16 cellular contexts compared by ENCODE assay signal in genomic region chr7:51318001-51318400, GRCh38. TPM values are rescaled to one million over a fixed set of nuclear protein-coding genes. Genes with fewer than 3 reads are reported as not detected.
DNase-seq lines count a peak whose midpoint lies in the region; TF ChIP-seq lines count a peak whose summit lies in the region.
"Had no signal": no experiment of that assay in that cellular context is flagged by ENCODE, and none has a peak within 500 bp of the region (broad histone marks: within the 10 kb centered on the region; RNA-seq: fewer than 3 reads in every experiment).

No MANE protein-coding gene starts in this region.

- WGBS in thyroid gland, 2 donors, result 78 to 89% methylated on average over 9 of the region's 9 CpGs

- peaks cover 9% of the 10 kb centered on the region for H3K27me3 Mint-ChIP-seq in endothelial cell (ENCODE audit: unreplicated experiment)
- peaks cover 72% of the 10 kb centered on the region for H3K27me3 Mint-ChIP-seq in nephron progenitor cell (ENCODE audit: low read depth, poor library complexity)
- peaks cover 35% of the 10 kb centered on the region for H3K27me3 Mint-ChIP-seq in type B pancreatic cell

- H3K4me1 Mint-ChIP-seq in endothelial cell (ENCODE audit: unreplicated experiment), result no peaks in the 10 kb centered on the region
- H3K4me1 Mint-ChIP-seq in nephron progenitor cell, result peaks cover 11% of the 10 kb centered on the region
- peaks cover 16% of the 10 kb centered on the region for H3K4me1 Mint-ChIP-seq in type B pancreatic cell (ENCODE audit: unreplicated experiment)

- DNase-seq in left ventricle myocardium inferior (no peak), right atrium auricular region (ENCODE audit: low spot score) (no peak), endothelial cell (ENCODE audit: low spot score) (no peak), nephron progenitor cell (no peak), type B pancreatic cell (ENCODE audit: extremely low spot score, unreplicated experiment) (no peak), cerebellum (ENCODE audit: low spot score) (no peak), thyroid gland (no peak), NCI-H2171 (lab: John Stamatoyannopoulos, UW) (no peak)
- DNase-seq: foreskin keratinocyte; HFFc6; NCI-H187 treated with DMSO at 0.1 percent for 48 hours; stimulated activated CD8-positive, alpha-beta memory T cell treated with anti-CD3 and anti-CD28 coated beads, Interleukin-4, amount 100 ng/mL, for 48 hours had no signal

- intact Hi-C loops in left ventricle myocardium inferior (cut with micrococcal nuclease), result no loop called here
- intact Hi-C loops in thyroid gland (cut with DNase I), result no loop called here

- H3K9me3 ChIP-seq in left ventricle myocardium inferior (replicated peaks) (no peaks in the 10 kb centered on the region), right atrium auricular region (no peaks in the 10 kb centered on the region), thyroid gland (no peaks in the 10 kb centered on the region)

- H3K4me3 Mint-ChIP-seq in endothelial cell (ENCODE audit: unreplicated experiment), result peak overlapping the region; percentile 87
- H3K4me3 Mint-ChIP-seq in nephron progenitor cell, result peak overlapping the region; percentile 79
- H3K4me3 Mint-ChIP-seq in type B pancreatic cell, result peak overlapping the region; percentile 88
- H3K4me3 Mint-ChIP-seq: HFFc6 had no signal

- H3K27ac ChIP-seq in left ventricle myocardium inferior (replicated peaks), result no peak overlapping the region
- no peak overlapping the region for H3K27ac ChIP-seq in right atrium auricular region
- H3K27ac ChIP-seq in thyroid gland, result no peak overlapping the region
- H3K27ac ChIP-seq: foreskin keratinocyte, HL-60 had no signal

- H3K27ac Mint-ChIP-seq in endothelial cell (ENCODE audit: unreplicated experiment) (no peak overlapping the region), nephron progenitor cell (no peak overlapping the region), type B pancreatic cell (peak overlapping the region; percentile 88)
- H3K27ac Mint-ChIP-seq: activated T-helper 2 cell treated with anti-CD3 and anti-CD28 coated beads, Interferon-gamma antibody, Interleukin-2, Interleukin-4, amounts not matched to agents 10 μg/mL and 5 μg/mL and 100 μg/mL, durations not matched to agents 14 hours and 24 hours and 36 hours; HFFc6 had no signal

- TF ChIP-seq POLR2A in thyroid gland (IDR thresholded peaks at IDR 0.05), result no peak

- no peaks in the 10 kb centered on the region for H3K36me3 ChIP-seq in left ventricle myocardium inferior
- H3K36me3 ChIP-seq in right atrium auricular region, result no peaks in the 10 kb centered on the region
- no peaks in the 10 kb centered on the region for H3K36me3 ChIP-seq in thyroid gland

- H3K4me1 ChIP-seq in left ventricle myocardium inferior (peaks cover 42% of the 10 kb centered on the region), right atrium auricular region (peaks cover 0 to 16% of the 10 kb centered on the region in 2 donors), thyroid gland (peaks cover 8 to 13% of the 10 kb centered on the region in 2 donors)
- H3K4me1 ChIP-seq: foreskin keratinocyte had no signal

- H3K9me3 Mint-ChIP-seq in endothelial cell (ENCODE audit: unreplicated experiment), result no peaks in the 10 kb centered on the region
- no peaks in the 10 kb centered on the region for H3K9me3 Mint-ChIP-seq in nephron progenitor cell
- no peaks in the 10 kb centered on the region for H3K9me3 Mint-ChIP-seq in type B pancreatic cell
- H3K9me3 Mint-ChIP-seq: activated T-helper 2 cell treated with anti-CD3 and anti-CD28 coated beads, Interferon-gamma antibody, Interleukin-2, Interleukin-4, amounts not matched to agents 10 μg/mL and 5 μg/mL and 100 μg/mL, durations not matched to agents 14 hours and 24 hours and 36 hours; HFFc6 had no signal

- TF ChIP-seq CTCF in left ventricle myocardium inferior (IDR thresholded peaks at IDR 0.05; ENCODE audit: borderline replicate concordance) (no peak), right atrium auricular region (IDR thresholded peaks at IDR 0.05) (no peak), endothelial cell (IDR thresholded peaks at IDR 0.05; ENCODE audit: unreplicated experiment) (no peak), nephron progenitor cell (IDR thresholded peaks at IDR 0.05) (no peak), type B pancreatic cell (conservative IDR thresholded peaks at IDR 0.05) (no peak), thyroid gland (IDR thresholded peaks at IDR 0.05) (no peak)

- H3K27me3 ChIP-seq in left ventricle myocardium inferior (ENCODE audit: low read depth) (peaks cover 43% of the 10 kb centered on the region), right atrium auricular region (no peaks in the 10 kb centered on the region), thyroid gland (no peaks in the 10 kb centered on the region)

- H3K36me3 Mint-ChIP-seq in endothelial cell (ENCODE audit: low read depth, unreplicated experiment) (no peaks in the 10 kb centered on the region), nephron progenitor cell (ENCODE audit: low read depth) (no peaks in the 10 kb centered on the region), type B pancreatic cell (no peaks in the 10 kb centered on the region)
- H3K36me3 Mint-ChIP-seq: CD14-positive monocyte had no signal

- H3K4me3 ChIP-seq in left ventricle myocardium inferior, result peak overlapping the region; percentile 70
- H3K4me3 ChIP-seq in right atrium auricular region, result no peak overlapping the region
- H3K4me3 ChIP-seq in thyroid gland (replicated peaks in 1 of 3), result no peak overlapping the region

RNA-seq across cellular contexts. Expression of gene COBL, which starts 1.4 kb away (rescaled TPM):
- 77.1 TPM for total RNA-seq in left ventricle myocardium inferior
- total RNA-seq in right atrium auricular region, result 10 to 100 TPM; 26.3 to 31.4 TPM
- 1.8 TPM for total RNA-seq in endothelial cell (ENCODE audit: unreplicated experiment)
- total RNA-seq in type B pancreatic cell (ENCODE audit: low replicate concordance), result 25.7 and 47.1 TPM in 2 replicates
- total RNA-seq in cerebellum, result 3.8 TPM
- total RNA-seq in thyroid gland, result 10 to 100 TPM; 14.3 to 19.3 (median 15.9) TPM
- total RNA-seq: activated CD8-positive, alpha-beta memory T cell treated with anti-CD3 and anti-CD28 coated beads for 36 hours; activated T-helper 2 cell treated with anti-CD3 and anti-CD28 coated beads, Interferon-gamma antibody, Interleukin-2, Interleukin-4, amounts not matched to agents 10 μg/mL and 5 μg/mL and 100 μg/mL, durations not matched to agents 14 hours and 24 hours and 36 hours; HFFc6 had no signal
